1 cellular context compared by ENCODE assay signal in genomic region chr11:102545701-102546100, GRCh38.
TF ChIP-seq lines count a peak whose summit lies in the region.

No MANE protein-coding gene starts in this region.

TF ChIP-seq in H1, 55 proteins besides CTCF, POLR2A, EP300 and RAD21:
- no peak for TF ChIP-seq SIX5 (IDR thresholded peaks at IDR 0.05; ENCODE audit: low read depth, low read length)
- no peak for TF ChIP-seq EZH2 (IDR thresholded peaks at IDR 0.05; ENCODE audit: low read depth, low read length, severe bottlenecking)
- TF ChIP-seq PHF8 (conservative IDR thresholded peaks at IDR 0.05; ENCODE audit: low read depth, low read length), result no peak
- no peak for TF ChIP-seq RXRA (IDR thresholded peaks at IDR 0.05; ENCODE audit: insufficient read depth, low read depth, low read length)
- no peak for TF ChIP-seq EGR1 (IDR thresholded peaks at IDR 0.05; ENCODE audit: borderline replicate concordance, low read depth, low read length)
- TF ChIP-seq CBX5 (IDR thresholded peaks at IDR 0.05; ENCODE audit: low read depth, low read length), result no peak
